Comparison of ENCODE assay signal across 1 cellular context in genomic region chr22:20727118-20728015, GRCh38.
TF ChIP-seq lines count a peak whose summit lies in the region.

No MANE protein-coding gene starts in this region.

TF ChIP-seq in HepG2, 621 proteins besides CTCF, POLR2A, EP300 and RAD21 (continued from another document):
- TF ChIP-seq HMGXB3 (CRISPR knock-in tag; IDR thresholded peaks at IDR 0.05; ENCODE audit: borderline replicate concordance) = no peak
- no peak for TF ChIP-seq USF2 (IDR thresholded peaks at IDR 0.05; ENCODE audit: low read depth, low read length)
- TF ChIP-seq USF2 (CRISPR knock-in tag; IDR thresholded peaks at IDR 0.05; ENCODE audit: borderline replicate concordance) = no peak
- TF ChIP-seq PHF21A (CRISPR knock-in tag; IDR thresholded peaks at IDR 0.05) = no peak
- no peak for TF ChIP-seq MYC (CRISPR knock-in tag; IDR thresholded peaks at IDR 0.05; ENCODE audit: borderline replicate concordance)
- no peak for TF ChIP-seq TBX2 (CRISPR knock-in tag; IDR thresholded peaks at IDR 0.05; ENCODE audit: borderline replicate concordance)
- TF ChIP-seq FOXP1 (IDR thresholded peaks at IDR 0.05) = no peak
- no peak for TF ChIP-seq FOXP1 (CRISPR knock-in tag; IDR thresholded peaks at IDR 0.05)
- TF ChIP-seq ZNF160 (CRISPR knock-in tag; IDR thresholded peaks at IDR 0.05) = no peak
- no peak for TF ChIP-seq MAF1 (CRISPR knock-in tag; IDR thresholded peaks at IDR 0.05; ENCODE audit: borderline replicate concordance)
- TF ChIP-seq ZNF432 (CRISPR knock-in tag; IDR thresholded peaks at IDR 0.05; ENCODE audit: borderline replicate concordance) = no peak
- TF ChIP-seq ZNF367 (CRISPR knock-in tag; IDR thresholded peaks at IDR 0.05; ENCODE audit: borderline replicate concordance) = no peak
- no peak for TF ChIP-seq GRHL1 (CRISPR knock-in tag; conservative IDR thresholded peaks at IDR 0.05)
- TF ChIP-seq JUN (CRISPR knock-in tag; IDR thresholded peaks at IDR 0.05) = no peak
- TF ChIP-seq ZNF18 (CRISPR knock-in tag; IDR thresholded peaks at IDR 0.05; ENCODE audit: insufficient replicate concordance) = no peak
- no peak for TF ChIP-seq DBP (CRISPR knock-in tag; IDR thresholded peaks at IDR 0.05; ENCODE audit: not compliant biosample characterization)
TF ChIP-seq in HepG2: peak in this region for 0.
